In the genomic region with DNA sequence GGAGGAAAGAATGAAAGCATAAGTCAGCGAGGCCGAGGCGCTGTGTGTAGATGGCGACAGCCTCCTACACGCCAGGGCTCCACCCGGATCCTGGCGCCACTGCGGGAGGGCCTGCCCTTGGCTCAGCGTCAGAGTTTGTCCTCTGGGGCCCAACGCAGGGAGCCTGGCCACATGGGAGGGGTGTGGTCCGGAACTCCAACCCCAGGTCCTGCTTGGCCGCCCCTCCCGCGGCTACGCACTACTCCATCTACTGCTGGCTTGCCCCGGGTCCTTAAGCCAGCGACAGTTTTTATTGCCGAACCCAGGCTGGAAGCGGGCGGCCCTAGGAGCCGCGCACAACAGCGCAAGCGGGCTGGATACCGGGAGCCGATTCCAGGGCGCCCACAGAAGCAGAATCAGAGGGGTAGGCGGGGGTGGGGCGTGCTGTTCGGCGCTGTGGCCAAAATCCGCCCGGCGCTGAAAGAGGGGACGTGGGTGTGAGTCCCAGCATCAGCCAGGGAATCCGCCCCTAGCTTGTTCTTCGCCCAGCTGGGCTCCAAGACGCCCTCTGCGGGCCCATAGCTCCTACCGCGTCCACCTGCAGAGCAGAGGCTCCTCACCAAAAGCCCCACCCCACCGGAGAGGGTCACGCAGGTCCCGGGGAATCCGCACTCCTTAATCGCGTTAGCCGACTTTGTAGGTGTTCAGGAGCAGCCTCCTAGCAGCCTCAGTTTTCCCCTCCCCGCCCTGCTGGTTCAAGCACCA, we compare ENCODE assay signal across 8 cellular contexts. TPM values are rescaled to one million over a fixed set of nuclear protein-coding genes. Genes with fewer than 3 reads are reported as not detected.
DNase-seq lines count a peak whose midpoint lies in the region; ATAC-seq and TF ChIP-seq lines count a peak whose summit lies in the region.

No MANE protein-coding gene starts in this region.

- peaks cover 29% of the 10 kb centered on the region for H3K4me1 Mint-ChIP-seq in activated naive CD4-positive, alpha-beta T cell treated with anti-CD3 and anti-CD28 coated beads, Interleukin-2, amount 50 U/mL, for 24 hours

- intact Hi-C loops in posterior cingulate gyrus (cut with DNase I), result no loop called here

- TF ChIP-seq CTCF in cardiac muscle cell (IDR thresholded peaks at IDR 0.05; ENCODE audit: low read depth, low read length), result peak; percentile 58

- peak overlapping the region; percentile 84 for H3K4me3 Mint-ChIP-seq in activated naive CD4-positive, alpha-beta T cell treated with anti-CD3 and anti-CD28 coated beads, Interleukin-2, amount 50 U/mL, for 24 hours

- H3K9me3 ChIP-seq in cardiac muscle cell (ENCODE audit: low read depth), result no peaks in the 10 kb centered on the region

- ATAC-seq in GM19035 (IDR thresholded peaks at IDR 0.05; ENCODE audit: unreplicated experiment), result no peak

- H3K27me3 Mint-ChIP-seq in activated naive CD4-positive, alpha-beta T cell treated with anti-CD3 and anti-CD28 coated beads, Interleukin-2, amount 50 U/mL, for 24 hours, result peaks cover 24% of the 10 kb centered on the region

- DNase-seq in DMS79 (lab: John Stamatoyannopoulos, UW) (peak; percentile 9), HK-2 (ENCODE audit: unreplicated experiment) (peak; percentile 75), RKO (ENCODE audit: low spot score) (peak; percentile 92), cardiac muscle cell (ENCODE audit: low read depth in 1 of 2, low spot score in 1 of 2) (peak; percentile 60 to 75), posterior cingulate gyrus (peak in 8 of 10 donors; percentile 22 to 89 (median 48))
- DNase-seq in NK-92 treated with Interleukin-12 subunit alpha and Interleukin-12 subunit beta, amount 100 ng/mL, for 24 hours (lab: John Stamatoyannopoulos, UW), result no peak

- peaks cover 30% of the 10 kb centered on the region for H3K27me3 ChIP-seq in cardiac muscle cell

- peaks cover 33% of the 10 kb centered on the region for H3K4me1 ChIP-seq in cardiac muscle cell (ENCODE audit: low read depth)

- no peak overlapping the region for H3K27ac Mint-ChIP-seq in activated naive CD4-positive, alpha-beta T cell treated with anti-CD3 and anti-CD28 coated beads, Interleukin-2, amount 50 U/mL, for 24 hours

- peak overlapping the region; percentile 46 for H3K4me3 ChIP-seq in cardiac muscle cell

- H3K9me3 Mint-ChIP-seq in activated naive CD4-positive, alpha-beta T cell treated with anti-CD3 and anti-CD28 coated beads, Interleukin-2, amount 50 U/mL, for 24 hours, result no peaks in the 10 kb centered on the region

- no peaks in the 10 kb centered on the region for H3K36me3 Mint-ChIP-seq in activated naive CD4-positive, alpha-beta T cell treated with anti-CD3 and anti-CD28 coated beads, Interleukin-2, amount 50 U/mL, for 24 hours

- no peaks in the 10 kb centered on the region for H3K36me3 ChIP-seq in cardiac muscle cell

- H3K27ac ChIP-seq in cardiac muscle cell, result peak overlapping the region; percentile 52

RNA-seq across cellular contexts. Expression of a gene that starts 4.5 kb away (rescaled TPM):
- 50.1 and 52.9 TPM in 2 replicates for total RNA-seq in cardiac muscle cell
- polyA plus RNA-seq in cardiac muscle cell, result 18.2 and 27.5 TPM in 2 replicates

RNA-seq across cellular contexts. Expression of a gene that starts 35.3 kb away (rescaled TPM):
- total RNA-seq in cardiac muscle cell, result 32.7 and 37.8 TPM in 2 replicates
- polyA plus RNA-seq in cardiac muscle cell, result 23.3 and 23.4 TPM in 2 replicates

RNA-seq across cellular contexts. Expression of a gene that starts 35.4 kb away (rescaled TPM):
- total RNA-seq in cardiac muscle cell, result 1.3 and 4.5 TPM in 2 replicates
- polyA plus RNA-seq in cardiac muscle cell, result 2.4 and 7.7 TPM in 2 replicates
